ENCODE assay signal across 12 cellular contexts in genomic region chr7:157675427-157675930, GRCh38.
"Had no signal": no experiment of that assay in that cellular context is flagged by ENCODE, and none has a peak within 500 bp of the region (broad histone marks: within the 10 kb centered on the region; RNA-seq: fewer than 3 reads in every experiment).

No MANE protein-coding gene starts in this region.

- H3K4me1 Mint-ChIP-seq: activated naive CD8-positive, alpha-beta T cell treated with anti-CD3 and anti-CD28 coated beads, Interleukin-2, amount 50 U/mL, for 24 hours had no signal

- H3K27ac ChIP-seq: ascending aorta, foreskin keratinocyte, heart left ventricle, left ventricle myocardium inferior, uterus had no signal

- H3K4me3 ChIP-seq: ascending aorta, heart left ventricle, left ventricle myocardium inferior, uterus had no signal

- H3K9me3 ChIP-seq: ascending aorta, heart left ventricle, left ventricle myocardium inferior, uterus had no signal

- H3K27me3 ChIP-seq: ascending aorta had no signal

- H3K9me3 Mint-ChIP-seq: activated naive CD8-positive, alpha-beta T cell treated with anti-CD3 and anti-CD28 coated beads, Interleukin-2, amount 50 U/mL, for 24 hours had no signal

- DNase-seq: activated CD4-positive, alpha-beta T cell treated with anti-CD3 and anti-CD28 coated beads, Interleukin-2, amount 50 U/mL, for 1 hour; activated naive CD4-positive, alpha-beta T cell treated with Interleukin-2 at 50 U/mL for 16 hours; activated naive CD8-positive, alpha-beta T cell treated with anti-CD3 and anti-CD28 coated beads, Interleukin-2, amount 50 U/mL, for 24 hours; foreskin keratinocyte; heart left ventricle; left ventricle myocardium inferior; mesendoderm; stimulated activated CD4-positive, alpha-beta T cell treated with anti-CD3 and anti-CD28 coated beads, Interleukin-1b, Interleukin-23, amount 100 ng/mL, for 48 hours; stimulated activated naive CD4-positive, alpha-beta T cell had no signal

- H3K36me3 ChIP-seq: ascending aorta, heart left ventricle, left ventricle myocardium inferior, uterus had no signal

- H3K4me1 ChIP-seq: ascending aorta, foreskin keratinocyte, heart left ventricle, left ventricle myocardium inferior, uterus had no signal

- H3K27ac Mint-ChIP-seq: activated naive CD8-positive, alpha-beta T cell treated with anti-CD3 and anti-CD28 coated beads, Interleukin-2, amount 50 U/mL, for 24 hours had no signal

- H3K4me3 Mint-ChIP-seq: activated naive CD8-positive, alpha-beta T cell treated with anti-CD3 and anti-CD28 coated beads, Interleukin-2, amount 50 U/mL, for 24 hours had no signal

- ATAC-seq: foreskin keratinocyte, heart left ventricle, right cardiac atrium had no signal
